In genomic region chr7:992742-993607, GRCh38 we compare ENCODE assay signal across 1 cellular context.
TF ChIP-seq lines count a peak whose summit lies in the region.

No MANE protein-coding gene starts in this region.

TF ChIP-seq in HepG2, 621 proteins besides CTCF, POLR2A, EP300 and RAD21 (continued from another document and continues in another):
- TF ChIP-seq, protein P1, sequence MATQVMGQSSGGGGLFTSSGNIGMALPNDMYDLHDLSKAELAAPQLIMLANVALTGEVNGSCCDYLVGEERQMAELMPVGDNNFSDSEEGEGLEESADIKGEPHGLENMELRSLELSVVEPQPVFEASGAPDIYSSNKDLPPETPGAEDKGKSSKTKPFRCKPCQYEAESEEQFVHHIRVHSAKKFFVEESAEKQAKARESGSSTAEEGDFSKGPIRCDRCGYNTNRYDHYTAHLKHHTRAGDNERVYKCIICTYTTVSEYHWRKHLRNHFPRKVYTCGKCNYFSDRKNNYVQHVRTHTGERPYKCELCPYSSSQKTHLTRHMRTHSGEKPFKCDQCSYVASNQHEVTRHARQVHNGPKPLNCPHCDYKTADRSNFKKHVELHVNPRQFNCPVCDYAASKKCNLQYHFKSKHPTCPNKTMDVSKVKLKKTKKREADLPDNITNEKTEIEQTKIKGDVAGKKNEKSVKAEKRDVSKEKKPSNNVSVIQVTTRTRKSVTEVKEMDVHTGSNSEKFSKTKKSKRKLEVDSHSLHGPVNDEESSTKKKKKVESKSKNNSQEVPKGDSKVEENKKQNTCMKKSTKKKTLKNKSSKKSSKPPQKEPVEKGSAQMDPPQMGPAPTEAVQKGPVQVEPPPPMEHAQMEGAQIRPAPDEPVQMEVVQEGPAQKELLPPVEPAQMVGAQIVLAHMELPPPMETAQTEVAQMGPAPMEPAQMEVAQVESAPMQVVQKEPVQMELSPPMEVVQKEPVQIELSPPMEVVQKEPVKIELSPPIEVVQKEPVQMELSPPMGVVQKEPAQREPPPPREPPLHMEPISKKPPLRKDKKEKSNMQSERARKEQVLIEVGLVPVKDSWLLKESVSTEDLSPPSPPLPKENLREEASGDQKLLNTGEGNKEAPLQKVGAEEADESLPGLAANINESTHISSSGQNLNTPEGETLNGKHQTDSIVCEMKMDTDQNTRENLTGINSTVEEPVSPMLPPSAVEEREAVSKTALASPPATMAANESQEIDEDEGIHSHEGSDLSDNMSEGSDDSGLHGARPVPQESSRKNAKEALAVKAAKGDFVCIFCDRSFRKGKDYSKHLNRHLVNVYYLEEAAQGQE (IDR thresholded peaks at IDR 0.05; ENCODE audit: borderline replicate concordance in 1 of 2, low read depth in 1 of 2, low read length in 2 of 2), result no peak
- no peak for TF ChIP-seq JUNB (CRISPR knock-in tag; IDR thresholded peaks at IDR 0.05; ENCODE audit: borderline replicate concordance)
- no peak for TF ChIP-seq ATF7 (IDR thresholded peaks at IDR 0.05)
- peak; percentile 88 for TF ChIP-seq ATF7 (CRISPR knock-in tag; IDR thresholded peaks at IDR 0.05)
- TF ChIP-seq NFATC3 (CRISPR knock-in tag; IDR thresholded peaks at IDR 0.05), result peak; percentile 73; the same call in 1 of the 2 replicates
- TF ChIP-seq, protein P2, sequence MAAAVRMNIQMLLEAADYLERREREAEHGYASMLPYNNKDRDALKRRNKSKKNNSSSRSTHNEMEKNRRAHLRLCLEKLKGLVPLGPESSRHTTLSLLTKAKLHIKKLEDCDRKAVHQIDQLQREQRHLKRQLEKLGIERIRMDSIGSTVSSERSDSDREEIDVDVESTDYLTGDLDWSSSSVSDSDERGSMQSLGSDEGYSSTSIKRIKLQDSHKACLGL (CRISPR knock-in tag; IDR thresholded peaks at IDR 0.05), result peak; percentile 63; the same call in 1 of the 2 replicates
- peak; percentile 92 for TF ChIP-seq ZNF383 (CRISPR knock-in tag; IDR thresholded peaks at IDR 0.05; ENCODE audit: borderline replicate concordance)
- 0 out of 2 replicates have a peak, but pooled peaks have one; percentile 67 for TF ChIP-seq SKIL (CRISPR knock-in tag; IDR thresholded peaks at IDR 0.05; ENCODE audit: borderline replicate concordance)
- peak; percentile 74; the same call in 1 of the 2 replicates for TF ChIP-seq YEATS2 (CRISPR knock-in tag; IDR thresholded peaks at IDR 0.05; ENCODE audit: borderline replicate concordance)
- no peak for TF ChIP-seq XBP1 (CRISPR knock-in tag; IDR thresholded peaks at IDR 0.05)
- no peak; the same call in 1 of the 2 replicates for TF ChIP-seq HIVEP1 (CRISPR knock-in tag; IDR thresholded peaks at IDR 0.05)
- no peak for TF ChIP-seq FOSL1 (CRISPR knock-in tag; IDR thresholded peaks at IDR 0.05; ENCODE audit: borderline replicate concordance)
- TF ChIP-seq KLF11 (CRISPR knock-in tag; IDR thresholded peaks at IDR 0.05), result 0 out of 2 replicates have a peak, but pooled peaks have one; percentile 78
- TF ChIP-seq AGO1 (IDR thresholded peaks at IDR 0.05; ENCODE audit: low read depth, low read length, poor library complexity, severe bottlenecking), result peak; percentile 9
- peak; percentile 47 for TF ChIP-seq HNRNPK (IDR thresholded peaks at IDR 0.05; ENCODE audit: low read depth, low read length, poor library complexity, severe bottlenecking)
- TF ChIP-seq ZNF704 (CRISPR knock-in tag; IDR thresholded peaks at IDR 0.05; ENCODE audit: borderline replicate concordance), result peak; percentile 62
- peak; percentile 87 for TF ChIP-seq ZIK1 (CRISPR knock-in tag; IDR thresholded peaks at IDR 0.05; ENCODE audit: borderline replicate concordance, low read depth)
- no peak for TF ChIP-seq SRSF4 (IDR thresholded peaks at IDR 0.05; ENCODE audit: low read depth, low read length, poor library complexity, severe bottlenecking)
- TF ChIP-seq, protein P3, sequence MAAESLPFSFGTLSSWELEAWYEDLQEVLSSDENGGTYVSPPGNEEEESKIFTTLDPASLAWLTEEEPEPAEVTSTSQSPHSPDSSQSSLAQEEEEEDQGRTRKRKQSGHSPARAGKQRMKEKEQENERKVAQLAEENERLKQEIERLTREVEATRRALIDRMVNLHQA (CRISPR knock-in tag; IDR thresholded peaks at IDR 0.05), result no peak
- TF ChIP-seq ZNF350 (CRISPR knock-in tag; IDR thresholded peaks at IDR 0.05; ENCODE audit: borderline replicate concordance, low read depth), result peak; percentile 83; the same call in 1 of the 2 replicates
- TF ChIP-seq ATF7-NPFF (CRISPR knock-in tag; IDR thresholded peaks at IDR 0.05; ENCODE audit: low read depth), result peak; percentile 93
- TF ChIP-seq ZFYVE20 (CRISPR knock-in tag; IDR thresholded peaks at IDR 0.05; ENCODE audit: borderline replicate concordance, low read depth), result no peak
- peak; percentile 92 for TF ChIP-seq SPEN (CRISPR knock-in tag; IDR thresholded peaks at IDR 0.05; ENCODE audit: low read depth)
- no peak for TF ChIP-seq PBX3 (CRISPR knock-in tag; IDR thresholded peaks at IDR 0.05; ENCODE audit: borderline replicate concordance)
- TF ChIP-seq SAP130 (CRISPR knock-in tag; IDR thresholded peaks at IDR 0.05; ENCODE audit: low read depth), result peak; percentile 73
- TF ChIP-seq, protein P4, sequence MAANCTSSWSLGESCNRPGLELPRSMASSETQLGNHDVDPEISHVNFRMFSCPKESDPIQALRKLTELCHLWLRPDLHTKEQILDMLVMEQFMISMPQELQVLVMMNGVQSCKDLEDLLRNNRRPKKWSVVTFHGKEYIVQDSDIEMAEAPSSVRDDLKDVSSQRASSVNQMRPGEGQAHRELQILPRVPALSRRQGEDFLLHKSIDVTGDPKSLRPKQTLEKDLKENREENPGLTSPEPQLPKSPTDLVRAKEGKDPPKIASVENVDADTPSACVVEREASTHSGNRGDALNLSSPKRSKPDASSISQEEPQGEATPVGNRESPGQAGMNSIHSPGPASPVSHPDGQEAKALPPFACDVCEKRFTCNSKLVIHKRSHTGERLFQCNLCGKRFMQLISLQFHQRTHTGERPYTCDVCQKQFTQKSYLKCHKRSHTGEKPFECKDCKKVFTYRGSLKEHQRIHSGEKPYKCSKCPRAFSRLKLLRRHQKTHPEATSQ (CRISPR knock-in tag; IDR thresholded peaks at IDR 0.05; ENCODE audit: borderline replicate concordance), result no peak
- 0 out of 2 replicates have a peak, but pooled peaks have one; percentile 80 for TF ChIP-seq IRF1 (CRISPR knock-in tag; IDR thresholded peaks at IDR 0.05; ENCODE audit: low read depth)
- no peak for TF ChIP-seq HOXA7 (CRISPR knock-in tag; IDR thresholded peaks at IDR 0.05)
- TF ChIP-seq, protein P5, sequence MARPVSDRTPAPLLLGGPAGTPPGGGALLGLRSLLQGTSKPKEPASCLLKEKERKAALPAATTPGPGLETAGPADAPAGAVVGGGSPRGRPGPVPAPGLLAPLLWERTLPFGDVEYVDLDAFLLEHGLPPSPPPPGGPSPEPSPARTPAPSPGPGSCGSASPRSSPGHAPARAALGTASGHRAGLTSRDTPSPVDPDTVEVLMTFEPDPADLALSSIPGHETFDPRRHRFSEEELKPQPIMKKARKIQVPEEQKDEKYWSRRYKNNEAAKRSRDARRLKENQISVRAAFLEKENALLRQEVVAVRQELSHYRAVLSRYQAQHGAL (CRISPR knock-in tag; IDR thresholded peaks at IDR 0.05; ENCODE audit: not compliant biosample characterization), result peak; percentile 46
- no peak for TF ChIP-seq ZNF644 (CRISPR knock-in tag; IDR thresholded peaks at IDR 0.05; ENCODE audit: low read depth)
- TF ChIP-seq TCF7L2 (IDR thresholded peaks at IDR 0.05; ENCODE audit: low read depth, low read length), result no peak
- peak; percentile 66 for TF ChIP-seq SP5 (CRISPR knock-in tag; IDR thresholded peaks at IDR 0.05; ENCODE audit: borderline replicate concordance, low read depth)
- TF ChIP-seq ZNF879 (CRISPR knock-in tag; IDR thresholded peaks at IDR 0.05), result no peak
- TF ChIP-seq ZSCAN12 (CRISPR knock-in tag; IDR thresholded peaks at IDR 0.05), result no peak
- TF ChIP-seq HOXA3 (CRISPR knock-in tag; IDR thresholded peaks at IDR 0.05), result peak; percentile 87
- TF ChIP-seq, protein P6, sequence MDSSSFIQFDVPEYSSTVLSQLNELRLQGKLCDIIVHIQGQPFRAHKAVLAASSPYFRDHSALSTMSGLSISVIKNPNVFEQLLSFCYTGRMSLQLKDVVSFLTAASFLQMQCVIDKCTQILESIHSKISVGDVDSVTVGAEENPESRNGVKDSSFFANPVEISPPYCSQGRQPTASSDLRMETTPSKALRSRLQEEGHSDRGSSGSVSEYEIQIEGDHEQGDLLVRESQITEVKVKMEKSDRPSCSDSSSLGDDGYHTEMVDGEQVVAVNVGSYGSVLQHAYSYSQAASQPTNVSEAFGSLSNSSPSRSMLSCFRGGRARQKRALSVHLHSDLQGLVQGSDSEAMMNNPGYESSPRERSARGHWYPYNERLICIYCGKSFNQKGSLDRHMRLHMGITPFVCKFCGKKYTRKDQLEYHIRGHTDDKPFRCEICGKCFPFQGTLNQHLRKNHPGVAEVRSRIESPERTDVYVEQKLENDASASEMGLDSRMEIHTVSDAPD (CRISPR knock-in tag; IDR thresholded peaks at IDR 0.05), result no peak; the same call in 1 of the 2 replicates
- peak; percentile 79; the same call in 1 of the 2 replicates for TF ChIP-seq ZNF121 (CRISPR knock-in tag; IDR thresholded peaks at IDR 0.05)
- no peak for TF ChIP-seq ATRX (CRISPR knock-in tag; IDR thresholded peaks at IDR 0.05; ENCODE audit: borderline replicate concordance)
- no peak for TF ChIP-seq ZNF17 (CRISPR knock-in tag; IDR thresholded peaks at IDR 0.05)
- peak; percentile 92; the same call in 1 of the 2 replicates for TF ChIP-seq ZNF678 (CRISPR knock-in tag; IDR thresholded peaks at IDR 0.05)
- peak; percentile 70 for TF ChIP-seq ZFY (CRISPR knock-in tag; IDR thresholded peaks at IDR 0.05)
- peak; percentile 65; the same call in 1 of the 2 replicates for TF ChIP-seq MED13 (CRISPR knock-in tag; IDR thresholded peaks at IDR 0.05)
- no peak for TF ChIP-seq NFE2L1 (CRISPR knock-in tag; IDR thresholded peaks at IDR 0.05; ENCODE audit: borderline replicate concordance)
- TF ChIP-seq ZNF431 (CRISPR knock-in tag; IDR thresholded peaks at IDR 0.05; ENCODE audit: borderline replicate concordance, low read depth), result 0 out of 2 replicates have a peak, but pooled peaks have one; percentile 25
- TF ChIP-seq ZBTB3 (CRISPR knock-in tag; IDR thresholded peaks at IDR 0.05; ENCODE audit: borderline replicate concordance, low read depth), result peak; percentile 79; the same call in 1 of the 2 replicates
- peak; percentile 70; the same call in 1 of the 2 replicates for TF ChIP-seq ZFP1 (CRISPR knock-in tag; IDR thresholded peaks at IDR 0.05)
- no peak for TF ChIP-seq ZNF430 (CRISPR knock-in tag; IDR thresholded peaks at IDR 0.05)
- no peak for TF ChIP-seq SP140L (CRISPR knock-in tag; IDR thresholded peaks at IDR 0.05; ENCODE audit: borderline replicate concordance)
- TF ChIP-seq TRIM24 (CRISPR knock-in tag; IDR thresholded peaks at IDR 0.05), result no peak
- 0 out of 2 replicates have a peak, but pooled peaks have one; percentile 23 for TF ChIP-seq ZNF703 (CRISPR knock-in tag; IDR thresholded peaks at IDR 0.05; ENCODE audit: borderline replicate concordance)
- TF ChIP-seq, protein P7, sequence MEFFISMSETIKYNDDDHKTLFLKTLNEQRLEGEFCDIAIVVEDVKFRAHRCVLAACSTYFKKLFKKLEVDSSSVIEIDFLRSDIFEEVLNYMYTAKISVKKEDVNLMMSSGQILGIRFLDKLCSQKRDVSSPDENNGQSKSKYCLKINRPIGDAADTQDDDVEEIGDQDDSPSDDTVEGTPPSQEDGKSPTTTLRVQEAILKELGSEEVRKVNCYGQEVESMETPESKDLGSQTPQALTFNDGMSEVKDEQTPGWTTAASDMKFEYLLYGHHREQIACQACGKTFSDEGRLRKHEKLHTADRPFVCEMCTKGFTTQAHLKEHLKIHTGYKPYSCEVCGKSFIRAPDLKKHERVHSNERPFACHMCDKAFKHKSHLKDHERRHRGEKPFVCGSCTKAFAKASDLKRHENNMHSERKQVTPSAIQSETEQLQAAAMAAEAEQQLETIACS (CRISPR knock-in tag; IDR thresholded peaks at IDR 0.05), result peak; percentile 0; the same call in 1 of the 2 replicates
